Comparison of ENCODE assay signal across 21 cellular contexts in the genomic region with DNA sequence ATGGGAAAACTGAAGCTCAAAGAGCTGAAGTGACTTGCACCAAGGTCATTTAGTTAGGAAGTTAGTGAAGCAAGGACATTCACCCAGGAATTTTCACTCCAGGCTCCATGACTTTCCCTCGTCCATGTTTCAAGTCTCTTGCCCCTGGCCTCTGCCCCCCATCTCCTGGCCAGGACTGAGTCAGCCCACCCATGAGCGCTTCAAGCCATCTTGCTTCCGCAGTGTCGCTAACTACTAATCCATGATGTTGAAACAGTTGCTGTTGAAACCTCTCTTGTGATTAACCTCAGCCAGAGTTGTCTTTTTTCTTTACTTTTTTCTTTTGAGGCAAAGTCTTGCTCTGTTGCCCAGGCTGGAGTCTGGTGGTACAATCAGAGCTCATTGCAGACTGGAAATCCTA. TPM values are rescaled to one million over a fixed set of nuclear protein-coding genes. Genes with fewer than 3 reads are reported as not detected.
DNase-seq lines count a peak whose midpoint lies in the region; ATAC-seq and TF ChIP-seq lines count a peak whose summit lies in the region.
"Had no signal": no experiment of that assay in that cellular context is flagged by ENCODE, and none has a peak within 500 bp of the region (broad histone marks: within the 10 kb centered on the region; RNA-seq: fewer than 3 reads in every experiment).

No MANE protein-coding gene starts in this region.

- no peaks in the 10 kb centered on the region for H3K9me3 Mint-ChIP-seq in CD8-positive, alpha-beta T cell
- H3K9me3 Mint-ChIP-seq in activated naive CD8-positive, alpha-beta T cell (ENCODE audit: low read depth) = no peaks in the 10 kb centered on the region
- H3K9me3 Mint-ChIP-seq in memory B cell = no peaks in the 10 kb centered on the region
- H3K9me3 Mint-ChIP-seq: H9 had no signal

- peaks cover 84% of the 10 kb centered on the region for H3K4me1 ChIP-seq in A673 (ENCODE audit: insufficient read depth, low read length, poor library complexity, severe bottlenecking)
- peaks cover 66% of the 10 kb centered on the region for H3K4me1 ChIP-seq in CD8-positive, alpha-beta T cell (ENCODE audit: insufficient read depth, low read length)

- H3K4me3 ChIP-seq in A673 (ENCODE audit: low read depth, low read length, poor library complexity, severe bottlenecking) = no peak overlapping the region
- no peak overlapping the region for H3K4me3 ChIP-seq in CD8-positive, alpha-beta T cell (ENCODE audit: low read depth, low read length)
- H3K4me3 ChIP-seq: mucosa of descending colon, testis had no signal

- H3K4me1 Mint-ChIP-seq in CD8-positive, alpha-beta T cell (ENCODE audit: low read depth) = peaks cover 83% of the 10 kb centered on the region
- H3K4me1 Mint-ChIP-seq in activated naive CD8-positive, alpha-beta T cell (ENCODE audit: low read depth) = peaks cover 77% of the 10 kb centered on the region
- H3K4me1 Mint-ChIP-seq in memory B cell = peaks cover 24% of the 10 kb centered on the region

- peaks cover 26% of the 10 kb centered on the region for H3K36me3 ChIP-seq in A673 (ENCODE audit: insufficient read depth, low read length, poor library complexity, severe bottlenecking)
- peaks cover 18% of the 10 kb centered on the region for H3K36me3 ChIP-seq in CD8-positive, alpha-beta T cell (ENCODE audit: insufficient read depth, low read length)

- peak overlapping the region; percentile 96 for H3K27ac ChIP-seq in A673 (ENCODE audit: low read depth, low read length, poor library complexity, severe bottlenecking)
- H3K27ac ChIP-seq in CD8-positive, alpha-beta T cell (ENCODE audit: low read depth, low read length) = peak overlapping the region; percentile 16
- H3K27ac ChIP-seq: testis had no signal

- DNase-seq in A673 (ENCODE audit: low spot score) = no peak
- DNase-seq in CD8-positive, alpha-beta T cell = no peak
- DNase-seq in memory B cell (ENCODE audit: low spot score in 2 of 2) = no peak
- DNase-seq in stimulated activated CD4-positive, alpha-beta T cell treated with anti-CD3 and anti-CD28 coated beads, Interleukin-2, amount 100 ng/mL, for 24 hours = no peak
- no peak for DNase-seq in NCI-H1105 (lab: John Stamatoyannopoulos, UW)
- DNase-seq in NCI-H1092 (lab: John Stamatoyannopoulos, UW) = no peak
- DNase-seq: activated CD4-positive, alpha-beta T cell treated with anti-CD3 and anti-CD28 coated beads for 1 hour; AML-193; DMS79 treated with DMSO at 0.1 percent for 48 hours; erythroblast; H9; IMR-90; mucosa of descending colon; NCI-H1694; NCI-H510A; testis had no signal

- no peaks in the 10 kb centered on the region for H3K27me3 ChIP-seq in A673 (replicated peaks; ENCODE audit: insufficient read depth, low read depth, low read length, poor library complexity)
- no peaks in the 10 kb centered on the region for H3K27me3 ChIP-seq in CD8-positive, alpha-beta T cell (ENCODE audit: insufficient read depth, low read length)
- H3K27me3 ChIP-seq: testis had no signal

- CTCF ChIA-PET in A673 (lab: Charles Lee) = no interaction called here
- CTCF ChIA-PET in CD8-positive, alpha-beta T cell (lab: Charles Lee) = interaction anchor here (0.6 to 3.9 kb wide), 2 partner anchors 51 to 401 kb away, joined by 4 to 14 read pairs; no protein-coding TSS in a partner anchor

- peak overlapping the region; percentile 85 for H3K27ac Mint-ChIP-seq in CD8-positive, alpha-beta T cell
- H3K27ac Mint-ChIP-seq in activated naive CD8-positive, alpha-beta T cell = peak overlapping the region; percentile 91
- peak overlapping the region; percentile 87 for H3K27ac Mint-ChIP-seq in memory B cell
- H3K27ac Mint-ChIP-seq: progenitor cell of endocrine pancreas had no signal

- no peaks in the 10 kb centered on the region for H3K27me3 Mint-ChIP-seq in CD8-positive, alpha-beta T cell (ENCODE audit: low read depth)
- H3K27me3 Mint-ChIP-seq in activated naive CD8-positive, alpha-beta T cell = no peaks in the 10 kb centered on the region
- no peaks in the 10 kb centered on the region for H3K27me3 Mint-ChIP-seq in memory B cell
- H3K27me3 Mint-ChIP-seq: progenitor cell of endocrine pancreas had no signal

- BruUV-seq in A673 (replicated peaks; lab: Mats Ljungman, UMichigan) = TSS peak; percentile 23

- no peaks in the 10 kb centered on the region for H3K9me3 ChIP-seq in A673 (ENCODE audit: low read depth, low read length, poor library complexity, severe bottlenecking)
- no peaks in the 10 kb centered on the region for H3K9me3 ChIP-seq in CD8-positive, alpha-beta T cell (ENCODE audit: low read length)
- H3K9me3 ChIP-seq: mucosa of descending colon, testis had no signal

- no peak for ATAC-seq in CD8-positive, alpha-beta T cell
- no peak for ATAC-seq in memory B cell (ENCODE audit: low read depth)
- ATAC-seq in HG03039 (IDR thresholded peaks at IDR 0.05; ENCODE audit: unreplicated experiment) = no peak
- ATAC-seq: mucosa of descending colon had no signal

- intact Hi-C loops in A673 (cut with micrococcal nuclease; ENCODE audit: unreplicated experiment) = loop anchor here (2.0 to 5.0 kb wide), 2 partner anchors 13 to 893 kb away; partner anchors contain the start of gene AMER2
- intact Hi-C loops in CD8-positive, alpha-beta T cell (cut with DNase I, micrococcal nuclease) = loop anchor here in 1 of 2 experiments (10.0 kb wide), 3 partner anchors 645 to 1005 kb away; partner anchors contain the start of gene MTMR6

- peak overlapping the region; percentile 8 for H3K4me3 Mint-ChIP-seq in CD8-positive, alpha-beta T cell
- no peak overlapping the region for H3K4me3 Mint-ChIP-seq in activated naive CD8-positive, alpha-beta T cell
- no peak overlapping the region for H3K4me3 Mint-ChIP-seq in memory B cell
- H3K4me3 Mint-ChIP-seq: H9 had no signal

- TF ChIP-seq CTCF in A673 (conservative IDR thresholded peaks at IDR 0.05; ENCODE audit: low read depth, low read length) = no peak
- no peak for TF ChIP-seq CTCF in CD8-positive, alpha-beta T cell (IDR thresholded peaks at IDR 0.05)

- POLR2A ChIA-PET in A673 (lab: Charles Lee; ENCODE audit: low non-redundant PET) = no interaction called here
- POLR2A ChIA-PET in CD8-positive, alpha-beta T cell (lab: Charles Lee) = interaction anchor here (0.6 to 1.2 kb wide), 4 partner anchors 9 to 61 kb away, joined by 3 read pairs; no protein-coding TSS in a partner anchor

- H3K36me3 Mint-ChIP-seq in CD8-positive, alpha-beta T cell = peaks cover 65% of the 10 kb centered on the region
- peaks cover 3% of the 10 kb centered on the region for H3K36me3 Mint-ChIP-seq in activated naive CD8-positive, alpha-beta T cell
- peaks cover 5% of the 10 kb centered on the region for H3K36me3 Mint-ChIP-seq in memory B cell

RNA-seq across cellular contexts. Expression of gene C1QTNF9, which starts 29.7 kb away (rescaled TPM):
- 0.34 TPM in 1 of 2 replicates, not detected in the other for total RNA-seq in A673 (2021)
- under 1 TPM in 1 of 2 experiments, not detected in 1; 0.17 TPM for total RNA-seq in CD8-positive, alpha-beta T cell
- total RNA-seq: cerebellum, H9, kidney epithelial cell, progenitor cell of endocrine pancreas had no signal
